Comparison of ENCODE assay signal across 7 cellular contexts in genomic region chr1:52842643-52843310, GRCh38. TPM values are rescaled to one million over a fixed set of nuclear protein-coding genes. Genes with fewer than 3 reads are reported as not detected.
DNase-seq lines count a peak whose midpoint lies in the region; ATAC-seq and TF ChIP-seq lines count a peak whose summit lies in the region.

TSS of gene ZYG11A (plus strand) at chr1:52842760. CDS start at chr1:52842884, 124 bp downstream.

- intact Hi-C loops in activated CD8-positive, alpha-beta T cell treated with anti-CD3 and anti-CD28 coated beads for 36 hours (cut with micrococcal nuclease), result loop anchor here (10.0 kb wide), 1 partner anchor 138 kb away; no protein-coding TSS in a partner anchor
- intact Hi-C loops in naive thymus-derived CD4-positive, alpha-beta T cell (cut with micrococcal nuclease), result loop anchor here (1.0 to 5.0 kb wide), 4 partner anchors 78 to 476 kb away; partner anchors contain the start of genes ECHDC2 (in 2 of the 2) and CC2D1B (in 1 of the 2)

- CTCF ChIA-PET in activated CD8-positive, alpha-beta T cell treated with anti-CD3 and anti-CD28 coated beads for 36 hours (lab: Charles Lee), result interaction anchor here (0.6 to 1.6 kb wide), 8 partner anchors 17 to 337 kb away, joined by 3 to 5 read pairs (median 3); partner anchors contain the start of gene ECHDC2
- CTCF ChIA-PET in naive thymus-derived CD4-positive, alpha-beta T cell (lab: Charles Lee), result no interaction called here

- H3K27me3 Mint-ChIP-seq in activated CD8-positive, alpha-beta T cell treated with anti-CD3 and anti-CD28 coated beads for 36 hours, result peaks cover 27% of the 10 kb centered on the region
- peaks cover 34% of the 10 kb centered on the region for H3K27me3 Mint-ChIP-seq in endodermal cell (ENCODE audit: insufficient read depth)
- H3K27me3 Mint-ChIP-seq in naive thymus-derived CD4-positive, alpha-beta T cell, result peaks cover 33 to 38% (median 35%) of the 10 kb centered on the region in 5 donors

- peak within 1 kb of the TSS; percentile 63 for H3K9ac ChIP-seq in endodermal cell (ENCODE audit: extremely low read depth, low read length, poor library complexity, severe bottlenecking)

- ATAC-seq in GM18517 (IDR thresholded peaks at IDR 0.05; ENCODE audit: unreplicated experiment) (peak; percentile 77), HG03039 (IDR thresholded peaks at IDR 0.05; ENCODE audit: unreplicated experiment) (peak; percentile 75)
- peak; percentile 99 for ATAC-seq in activated CD8-positive, alpha-beta T cell treated with anti-CD3 and anti-CD28 coated beads for 36 hours
- peak; percentile 97 for ATAC-seq in naive thymus-derived CD4-positive, alpha-beta T cell

- H3K27ac Mint-ChIP-seq in activated CD8-positive, alpha-beta T cell treated with anti-CD3 and anti-CD28 coated beads for 36 hours, result no peak within 1 kb of the TSS
- H3K27ac Mint-ChIP-seq in endodermal cell, result no peak within 1 kb of the TSS
- peak within 1 kb of the TSS in 1 of 9 donors; percentile 46 for H3K27ac Mint-ChIP-seq in naive thymus-derived CD4-positive, alpha-beta T cell

- H3K4me1 ChIP-seq in endodermal cell (ENCODE audit: control insufficient read depth, insufficient read depth, low read length), result no peaks in the 10 kb centered on the region
- peaks cover 0 to 6% of the 10 kb centered on the region in 2 donors for H3K4me1 ChIP-seq in naive thymus-derived CD4-positive, alpha-beta T cell (ENCODE audit: control insufficient read depth in 2 of 2, insufficient read depth in 2 of 2, low read length in 2 of 2)

- POLR2A ChIA-PET in activated CD8-positive, alpha-beta T cell treated with anti-CD3 and anti-CD28 coated beads for 36 hours (lab: Charles Lee), result interaction anchor here (0.7 to 1.7 kb wide), 2 partner anchors 14 to 62 kb away, joined by 3 to 4 read pairs; no protein-coding TSS in a partner anchor
- POLR2A ChIA-PET in naive thymus-derived CD4-positive, alpha-beta T cell (lab: Charles Lee), result no interaction called here

- WGBS in endodermal cell (ENCODE audit: insufficient coverage in 1 of 2, insufficient read length in 1 of 2), 2 experiments, result 1 to 2% methylated on average over 42 to 88 of the region's 88 CpGs

- no peaks in the 10 kb centered on the region for H3K36me3 ChIP-seq in endodermal cell (ENCODE audit: control insufficient read depth, insufficient read depth, low read length)
- no peaks in the 10 kb centered on the region for H3K36me3 ChIP-seq in naive thymus-derived CD4-positive, alpha-beta T cell (ENCODE audit: control insufficient read depth in 2 of 3, insufficient read depth in 3 of 3, low read length in 3 of 3)

- peak; percentile 20 for DNase-seq in NCI-H226
- peak; percentile 80 for DNase-seq in activated CD8-positive, alpha-beta T cell treated with anti-CD3 and anti-CD28 coated beads for 36 hours
- DNase-seq in endodermal cell, result peak; percentile 92
- DNase-seq in naive thymus-derived CD4-positive, alpha-beta T cell, result peak; percentile 50 to 78 (median 72)
- peak; percentile 68 for DNase-seq in stimulated activated naive CD4-positive, alpha-beta T cell treated with Interleukin-2 at 50 U/mL for 16 hours (lab: John Stamatoyannopoulos, UW)

- TF ChIP-seq CTCF in activated CD8-positive, alpha-beta T cell treated with anti-CD3 and anti-CD28 coated beads for 36 hours (IDR thresholded peaks at IDR 0.05), result peak; percentile 53
- peak; percentile 63 for TF ChIP-seq CTCF in endodermal cell (conservative IDR thresholded peaks at IDR 0.05)

- peak within 1 kb of the TSS; percentile 79 for H3K4me3 ChIP-seq in endodermal cell (ENCODE audit: low read length)
- H3K4me3 ChIP-seq in naive thymus-derived CD4-positive, alpha-beta T cell (ENCODE audit: low read length), result peak within 1 kb of the TSS; percentile 23

- H3K27ac ChIP-seq in endodermal cell (ENCODE audit: low read depth, low read length), result no peak within 1 kb of the TSS
- no peak within 1 kb of the TSS for H3K27ac ChIP-seq in naive thymus-derived CD4-positive, alpha-beta T cell (ENCODE audit: low read depth, low read length)

- no peaks in the 10 kb centered on the region for H3K9me3 ChIP-seq in endodermal cell (ENCODE audit: control insufficient read depth, low read length)
- H3K9me3 ChIP-seq in naive thymus-derived CD4-positive, alpha-beta T cell (ENCODE audit: control insufficient read depth in 2 of 3, low read length in 3 of 3), result no peaks in the 10 kb centered on the region

- H3K27me3 ChIP-seq in endodermal cell (ENCODE audit: control insufficient read depth, insufficient read depth, low read length, poor library complexity, severe bottlenecking), result peaks cover 29% of the 10 kb centered on the region
- H3K27me3 ChIP-seq in naive thymus-derived CD4-positive, alpha-beta T cell (ENCODE audit: control insufficient read depth in 2 of 2, insufficient read depth in 2 of 2, low read length in 2 of 2), result peaks cover 3 to 7% of the 10 kb centered on the region in 2 donors

- H3K4me3 Mint-ChIP-seq in activated CD8-positive, alpha-beta T cell treated with anti-CD3 and anti-CD28 coated beads for 36 hours, result peak within 1 kb of the TSS; percentile 51
- H3K4me3 Mint-ChIP-seq in endodermal cell, result peak within 1 kb of the TSS; percentile 61
- peak within 1 kb of the TSS; percentile 60 to 78 (median 74) for H3K4me3 Mint-ChIP-seq in naive thymus-derived CD4-positive, alpha-beta T cell

- H3K36me3 Mint-ChIP-seq in activated CD8-positive, alpha-beta T cell treated with anti-CD3 and anti-CD28 coated beads for 36 hours (ENCODE audit: low read depth), result no peaks in the 10 kb centered on the region
- H3K36me3 Mint-ChIP-seq in endodermal cell (ENCODE audit: low read depth), result no peaks in the 10 kb centered on the region
- no peaks in the 10 kb centered on the region for H3K36me3 Mint-ChIP-seq in naive thymus-derived CD4-positive, alpha-beta T cell

- H3K9me3 Mint-ChIP-seq in activated CD8-positive, alpha-beta T cell treated with anti-CD3 and anti-CD28 coated beads for 36 hours, result no peaks in the 10 kb centered on the region
- no peaks in the 10 kb centered on the region for H3K9me3 Mint-ChIP-seq in endodermal cell
- peaks cover 0 to 2% (median 0%) of the 10 kb centered on the region in 11 donors for H3K9me3 Mint-ChIP-seq in naive thymus-derived CD4-positive, alpha-beta T cell

- no peaks in the 10 kb centered on the region for H3K4me1 Mint-ChIP-seq in activated CD8-positive, alpha-beta T cell treated with anti-CD3 and anti-CD28 coated beads for 36 hours (ENCODE audit: low read depth)
- H3K4me1 Mint-ChIP-seq in endodermal cell, result no peaks in the 10 kb centered on the region
- peaks cover 0 to 9% (median 6%) of the 10 kb centered on the region in 7 donors for H3K4me1 Mint-ChIP-seq in naive thymus-derived CD4-positive, alpha-beta T cell

RNA-seq across cellular contexts. Expression of gene ZYG11A, which starts in this region (rescaled TPM):
- total RNA-seq in activated CD8-positive, alpha-beta T cell treated with anti-CD3 and anti-CD28 coated beads for 36 hours, result under 1 TPM; 0.13 to 0.16 TPM
- 1 to 10 TPM; 1.5 to 3.2 TPM for total RNA-seq in endodermal cell
- polyA plus RNA-seq in endodermal cell (2013, experiment 1 of 2), result 0.39 TPM
- polyA plus RNA-seq in endodermal cell (2013, experiment 2 of 2), result 0.37 TPM
- under 1 TPM in 3 of 5 experiments, not detected in 2; 0.07 to 0.27 (median 0.12) TPM for total RNA-seq in naive thymus-derived CD4-positive, alpha-beta T cell
- not detected for polyA plus RNA-seq in naive thymus-derived CD4-positive, alpha-beta T cell

Comparison
In these comparisons a context has a peak if more than half of its experiments do, and no peak if none do; other contexts are left out.
1. Peak in DNase-seq and ATAC-seq in activated CD8-positive, alpha-beta T cell treated with anti-CD3 and anti-CD28 coated beads for 36 hours; RNA of the gene not detected or under 1 TPM.
2. Peak in DNase-seq, ATAC-seq and H3K4me3 ChIP-seq in naive thymus-derived CD4-positive, alpha-beta T cell; RNA of the gene not detected or under 1 TPM.
3. DNase-seq: peak in every context shown above with its lines; median percentile 92 in endodermal cell; 80 in activated CD8-positive, alpha-beta T cell treated with anti-CD3 and anti-CD28 coated beads for 36 hours; 72 in naive thymus-derived CD4-positive, alpha-beta T cell; 68 in stimulated activated naive CD4-positive, alpha-beta T cell treated with Interleukin-2 at 50 U/mL for 16 hours; 20 in NCI-H226.